13 cellular contexts compared by ENCODE assay signal in the genomic region with DNA sequence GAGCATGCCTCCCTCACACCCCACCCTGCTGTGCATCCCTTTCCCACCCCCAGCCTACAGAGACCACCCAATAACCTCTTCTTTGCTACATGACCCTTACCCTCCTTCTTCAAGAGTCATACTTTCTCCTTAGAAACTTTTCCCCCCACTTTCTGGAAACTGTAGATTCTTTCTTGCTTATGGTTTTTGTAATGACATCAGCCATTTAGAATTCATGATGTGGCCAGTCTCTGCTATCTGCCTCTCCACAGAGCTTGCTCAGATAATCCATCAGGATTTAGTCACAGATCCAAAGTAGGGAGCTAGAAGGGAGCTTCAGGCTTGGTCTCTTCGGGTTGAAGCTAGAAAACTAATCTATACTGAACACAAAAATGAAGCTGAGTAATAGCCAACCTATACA.
DNase-seq lines count a peak whose midpoint lies in the region; ATAC-seq and TF ChIP-seq lines count a peak whose summit lies in the region.
"Had no signal": no experiment of that assay in that cellular context is flagged by ENCODE, and none has a peak within 500 bp of the region (broad histone marks: within the 10 kb centered on the region; RNA-seq: fewer than 3 reads in every experiment).

No MANE protein-coding gene starts in this region.

- H3K27ac ChIP-seq in WERI-Rb-1 = no peak overlapping the region
- H3K27ac ChIP-seq: esophagus squamous epithelium had no signal

- H3K9me3 ChIP-seq in WERI-Rb-1 (ENCODE audit: severe bottlenecking) = no peaks in the 10 kb centered on the region
- H3K9me3 ChIP-seq: esophagus squamous epithelium, mucosa of descending colon, spleen had no signal

- H3K4me3 ChIP-seq in AG04449 (ENCODE audit: low read depth, low read length) = no peak overlapping the region
- no peak overlapping the region for H3K4me3 ChIP-seq in WERI-Rb-1 (ENCODE audit: low read depth, low read length)
- H3K4me3 ChIP-seq: esophagus squamous epithelium, GM23338, mucosa of descending colon, spleen had no signal

- DNase-seq in AG04449 (ENCODE audit: low read depth, low spot score) (peak; percentile 81), ELF-1 (ENCODE audit: low read depth, low spot score) (peak; percentile 14), WERI-Rb-1 (peak; percentile 40), fibroblast of the conjunctiva (ENCODE audit: low read depth) (peak; percentile 34), NCI-H774 (lab: John Stamatoyannopoulos, UW) (no peak), NCI-H1694 treated with DMSO at 0.1 percent for 48 hours (lab: John Stamatoyannopoulos, UW) (no peak)
- DNase-seq: activated naive CD8-positive, alpha-beta T cell treated with anti-CD3 and anti-CD28 coated beads, Interleukin-2, amount 10 ng/mL, durations not matched to agents 7 days and 5 days; esophagus squamous epithelium; mucosa of descending colon; spleen had no signal

- H3K27me3 ChIP-seq in WERI-Rb-1 (ENCODE audit: insufficient read depth, low read depth, severe bottlenecking) = no peaks in the 10 kb centered on the region
- H3K27me3 ChIP-seq: esophagus squamous epithelium, spleen had no signal

- CTCF ChIA-PET in AG04449 (lab: Yijun Ruan, JAX) = interaction anchor here (1.3 to 2.7 kb wide), 2 partner anchors 99 to 121 kb away, joined by 3 to 14 read pairs; a partner anchor contains a TSS

- POLR2A ChIA-PET in AG04449 (lab: Yijun Ruan, JAX) = interaction anchor here (0.6 to 3.6 kb wide), 4 partner anchors 12 to 100 kb away, joined by 3 to 18 read pairs (median 6); a partner anchor contains a TSS

- H3K36me3 ChIP-seq in WERI-Rb-1 = no peaks in the 10 kb centered on the region
- H3K36me3 ChIP-seq: esophagus squamous epithelium had no signal

- TF ChIP-seq CTCF in AG04449 (IDR thresholded peaks at IDR 0.05; ENCODE audit: insufficient read depth, low read length, missing control alignments) (no peak), WERI-Rb-1 (IDR thresholded peaks at IDR 0.05; ENCODE audit: low read depth, low read length) (no peak)

- ATAC-seq in HG03457 (IDR thresholded peaks at IDR 0.05; ENCODE audit: unreplicated experiment) (no peak), GM21423 (IDR thresholded peaks at IDR 0.05; ENCODE audit: unreplicated experiment) (no peak)
- ATAC-seq: GM23338, mucosa of descending colon had no signal

Comparison
In these comparisons a context has a peak if more than half of its experiments do, and no peak if none do; other contexts are left out.
1. DNase-seq: peak in AG04449 (single experiment), ELF-1 (single experiment), WERI-Rb-1 (single experiment) and fibroblast of the conjunctiva (single experiment); none in NCI-H774 (single experiment) and NCI-H1694 treated with DMSO at 0.1 percent for 48 hours (single experiment).